16 cellular contexts compared by ENCODE assay signal in the genomic region with DNA sequence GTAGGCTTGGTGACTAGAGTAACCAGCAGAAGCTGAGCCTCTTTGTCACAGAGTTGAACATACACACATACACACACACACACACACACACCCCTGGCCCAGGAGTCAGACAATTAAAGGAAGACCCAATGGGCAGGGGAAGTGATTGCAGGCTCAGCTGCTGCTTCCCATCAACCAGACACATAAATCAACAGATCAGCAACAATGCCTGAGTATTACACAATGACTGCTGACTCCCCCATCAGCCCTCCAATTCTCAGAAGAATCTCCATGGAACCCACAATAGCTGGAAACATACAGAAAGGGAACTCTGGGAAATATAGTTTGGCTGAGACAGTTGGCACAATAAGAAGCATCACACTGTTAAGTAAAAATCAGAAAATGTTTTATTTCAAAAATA.
DNase-seq lines count a peak whose midpoint lies in the region; ATAC-seq and TF ChIP-seq lines count a peak whose summit lies in the region.
"Had no signal": no experiment of that assay in that cellular context is flagged by ENCODE, and none has a peak within 500 bp of the region (broad histone marks: within the 10 kb centered on the region; RNA-seq: fewer than 3 reads in every experiment).

No MANE protein-coding gene starts in this region.

- ATAC-seq in omental fat pad (ENCODE audit: low FRiP score) (peak; percentile 66), GM21737 (IDR thresholded peaks at IDR 0.05; ENCODE audit: unreplicated experiment) (no peak)

- no peak overlapping the region for H3K4me3 Mint-ChIP-seq in progenitor cell of endocrine pancreas (ENCODE audit: low read depth)
- H3K4me3 Mint-ChIP-seq: activated CD4-positive, alpha-beta memory T cell treated with anti-CD3 and anti-CD28 coated beads, Interleukin-2, amount 10 ng/mL, durations not matched to agents 7 days and 5 days had no signal

- no peak overlapping the region for H3K4me3 ChIP-seq in vagina
- H3K4me3 ChIP-seq: esophagus muscularis mucosa had no signal

- no peaks in the 10 kb centered on the region for H3K27me3 Mint-ChIP-seq in progenitor cell of endocrine pancreas
- H3K27me3 Mint-ChIP-seq: activated CD4-positive, alpha-beta memory T cell treated with anti-CD3 and anti-CD28 coated beads, Interleukin-2, amount 10 ng/mL, durations not matched to agents 7 days and 5 days had no signal

- no peaks in the 10 kb centered on the region for H3K9me3 ChIP-seq in vagina
- H3K9me3 ChIP-seq: esophagus muscularis mucosa had no signal

- no peaks in the 10 kb centered on the region for H3K4me1 Mint-ChIP-seq in progenitor cell of endocrine pancreas (ENCODE audit: low read depth)

- no peaks in the 10 kb centered on the region for H3K9me3 Mint-ChIP-seq in progenitor cell of endocrine pancreas (ENCODE audit: low read depth)

- H3K27ac ChIP-seq in vagina: no peak overlapping the region
- H3K27ac ChIP-seq: esophagus muscularis mucosa had no signal

- no peak for TF ChIP-seq CTCF in omental fat pad (IDR thresholded peaks at IDR 0.05)
- TF ChIP-seq CTCF in vagina (IDR thresholded peaks at IDR 0.05): no peak
- no peak for TF ChIP-seq CTCF in progenitor cell of endocrine pancreas (IDR thresholded peaks at IDR 0.05; ENCODE audit: unreplicated experiment)

- no peaks in the 10 kb centered on the region for H3K27me3 ChIP-seq in vagina
- H3K27me3 ChIP-seq: esophagus muscularis mucosa had no signal

- H3K36me3 ChIP-seq in vagina: no peaks in the 10 kb centered on the region

- TF ChIP-seq POLR2A in vagina (IDR thresholded peaks at IDR 0.05): no peak

- DNase-seq in GM04503 (ENCODE audit: low read depth): peak; percentile 73
- peak; percentile 33 for DNase-seq in NCI-H69 (lab: John Stamatoyannopoulos, UW)
- DNase-seq in fibroblast of peridontal ligament (ENCODE audit: extremely low read depth): peak; percentile 79
- no peak for DNase-seq in omental fat pad (ENCODE audit: low spot score)
- no peak for DNase-seq in vagina (ENCODE audit: extremely low spot score in 2 of 2)
- DNase-seq in superior temporal gyrus (ENCODE audit: extremely low spot score): no peak
- DNase-seq in progenitor cell of endocrine pancreas (ENCODE audit: low spot score, unreplicated experiment): no peak
- DNase-seq: activated CD4-positive, alpha-beta memory T cell treated with anti-CD3 and anti-CD28 coated beads, Interleukin-2, amount 10 ng/mL, durations not matched to agents 7 days and 5 days; amygdala; C1 segment of cervical spinal cord; cortex of kidney; DMS53; NCI-H2107; occipital lobe had no signal

- H3K27ac Mint-ChIP-seq in progenitor cell of endocrine pancreas: no peak overlapping the region
- H3K27ac Mint-ChIP-seq: activated CD4-positive, alpha-beta memory T cell treated with anti-CD3 and anti-CD28 coated beads, Interleukin-2, amount 10 ng/mL, durations not matched to agents 7 days and 5 days had no signal

- peaks cover 14% of the 10 kb centered on the region for H3K4me1 ChIP-seq in vagina

- intact Hi-C loops in vagina (cut with DNase I): loop anchor here (10.0 kb wide), 1 partner anchor 56 kb away; no protein-coding TSS in a partner anchor

- H3K36me3 Mint-ChIP-seq in progenitor cell of endocrine pancreas (ENCODE audit: insufficient read depth): peaks cover 2% of the 10 kb centered on the region

Comparison
In these comparisons a context has a peak if more than half of its experiments do, and no peak if none do; other contexts are left out.
1. DNase-seq: peak in GM04503 (single experiment), NCI-H69 (single experiment) and fibroblast of peridontal ligament (single experiment); none in omental fat pad (single experiment), vagina (0 of 2), superior temporal gyrus (single experiment) and progenitor cell of endocrine pancreas (single experiment).